ENCODE assay signal across 12 cellular contexts in genomic region chr19:35358834-35359233, GRCh38. TPM values are rescaled to one million over a fixed set of nuclear protein-coding genes. Genes with fewer than 3 reads are reported as not detected.
DNase-seq lines count a peak whose midpoint lies in the region; ATAC-seq, FAIRE-seq and TF ChIP-seq lines count a peak whose summit lies in the region.
"Not testable (repeated sequence)": the region's sequence is repeated elsewhere in the genome, so short reads cannot be mapped to it uniquely, and the experiment has no call there.
"Had no signal": no experiment of that assay in that cellular context is flagged by ENCODE, and none has a peak within 500 bp of the region (broad histone marks: within the 10 kb centered on the region; RNA-seq: fewer than 3 reads in every experiment).

No MANE protein-coding gene starts in this region.

- H3K4me1 Mint-ChIP-seq in WTC11: not testable (repeated sequence)
- H3K4me1 Mint-ChIP-seq in activated T-cell treated with anti-CD3 and anti-CD28 coated beads, Interleukin-2, amount 50 U/mL, for 72 hours (ENCODE audit: low read depth): peaks cover 20% of the 10 kb centered on the region
- H3K4me1 Mint-ChIP-seq in dendritic cell treated with granulocyte-macrophage colony-stimulating factor and Interleukin-4, amounts not matched to agents 40 ng/mL and 50 ng/mL, for 4 days (ENCODE audit: low read depth): peaks cover 28% of the 10 kb centered on the region

- H3K27me3 Mint-ChIP-seq in WTC11 (ENCODE audit: low read depth); dendritic cell treated with granulocyte-macrophage colony-stimulating factor and Interleukin-4, amounts not matched to agents 40 ng/mL and 50 ng/mL, for 4 days: not testable (repeated sequence)
- H3K27me3 Mint-ChIP-seq in activated T-cell treated with anti-CD3 and anti-CD28 coated beads, Interleukin-2, amount 50 U/mL, for 72 hours (ENCODE audit: low read depth): peaks cover 12% of the 10 kb centered on the region

- not testable (repeated sequence) for TF ChIP-seq EP300 in A549 (IDR thresholded peaks at IDR 0.05); HepG2 (IDR thresholded peaks at IDR 0.05; ENCODE audit: low read depth in 2 of 2, low read length in 2 of 2); HepG2 (CRISPR knock-in tag; IDR thresholded peaks at IDR 0.05; ENCODE audit: borderline replicate concordance)

- H3K79me2 ChIP-seq in HepG2 (ENCODE audit: insufficient read depth, low read length): not testable (repeated sequence)

- not testable (repeated sequence) for H3K4me3 Mint-ChIP-seq in WTC11
- peak overlapping the region; percentile 50 to 63 for H3K4me3 Mint-ChIP-seq in activated T-cell treated with anti-CD3 and anti-CD28 coated beads, Interleukin-2, amount 50 U/mL, for 72 hours
- peak overlapping the region; percentile 39 for H3K4me3 Mint-ChIP-seq in dendritic cell treated with granulocyte-macrophage colony-stimulating factor and Interleukin-4, amounts not matched to agents 40 ng/mL and 50 ng/mL, for 4 days

- not testable (repeated sequence) for H4K20me1 ChIP-seq in HepG2 (ENCODE audit: insufficient read depth, low read length)

- not testable (repeated sequence) for H3K9ac ChIP-seq in HepG2 (ENCODE audit: insufficient read depth, low read depth, low read length)

- CTCF ChIA-PET in A549 (lab: Yijun Ruan, JAX) (interaction anchor here (0.6 to 15.0 kb wide), 3 partner anchors 73 to 134 kb away, joined by 3 to 368 read pairs (median 256); partner anchors contain the start of gene KRTDAP), WTC11 (lab: Charles Lee) (interaction anchor here (0.8 to 1.4 kb wide), 3 partner anchors 62 to 90 kb away, joined by 3 to 5 read pairs (median 3); partner anchors contain the start of gene USF2)
- CTCF ChIA-PET in HepG2 (lab: Yijun Ruan, JAX; ENCODE audit: low intra/inter-chr PET ratio, low total read pairs): not testable (repeated sequence)

- 43% methylated on average over 13 of the region's 16 CpGs for WGBS in A549 (ENCODE audit: missing lambda C conversion rate)
- 45% methylated on average over 10 of the region's 16 CpGs for WGBS in HepG2 (ENCODE audit: low lambda C conversion rate)
- WGBS in spleen, 5 donors: 68 to 90% (median 79%) methylated on average over 8 to 11 of the region's 16 CpGs; no CpG with 5 or more reads in 1 of the 5 donors

- TF ChIP-seq CTCF in A549 (IDR thresholded peaks at IDR 0.05); WTC11 (IDR thresholded peaks at IDR 0.05); spleen (IDR thresholded peaks at IDR 0.05 in 8 of 11, conservative IDR thresholded peaks at IDR 0.05 in 3 of 11): not testable (repeated sequence)
- TF ChIP-seq CTCF in GM13977 (IDR thresholded peaks at IDR 0.05; ENCODE audit: extremely low read depth, insufficient read depth, missing control alignments) (peak; percentile 18), HepG2 (CRISPR knock-in tag; IDR thresholded peaks at IDR 0.05) (peak; percentile 39)

- H3K27ac ChIP-seq in A549; HepG2 (ENCODE audit: extremely low read length, insufficient read depth, low read length); spleen: not testable (repeated sequence)

- POLR2A ChIA-PET in A549 (lab: Yijun Ruan, JAX); WTC11 (lab: Charles Lee); HepG2 (lab: Yijun Ruan, JAX): not testable (repeated sequence)

- not testable (repeated sequence) for TF ChIP-seq RAD21 in A549 (conservative IDR thresholded peaks at IDR 0.05 in 1 of 2, IDR thresholded peaks at IDR 0.05 in 1 of 2); HepG2 (CRISPR knock-in tag; IDR thresholded peaks at IDR 0.05)

- not testable (repeated sequence) for BruUV-seq in HepG2 (replicated peaks; lab: Mats Ljungman, UMichigan)

- peaks cover 8 to 17% of the 10 kb centered on the region in 2 experiments; a peak in 4 of 5 replicates for H3K27me3 ChIP-seq in HepG2 (ENCODE audit: control insufficient read depth in 1 of 2, insufficient read depth in 2 of 2, low read length in 2 of 2)
- H3K27me3 ChIP-seq in spleen (replicated peaks in 1 of 7): not testable (repeated sequence)

- H3K36me3 Mint-ChIP-seq in WTC11; activated T-cell treated with anti-CD3 and anti-CD28 coated beads, Interleukin-2, amount 50 U/mL, for 72 hours (ENCODE audit: insufficient read depth in 2 of 2); dendritic cell treated with granulocyte-macrophage colony-stimulating factor and Interleukin-4, amounts not matched to agents 40 ng/mL and 50 ng/mL, for 4 days (ENCODE audit: low read depth): not testable (repeated sequence)

- H3K4me3 ChIP-seq in A549; HepG2 (replicated peaks in 1 of 3; ENCODE audit: insufficient read depth in 1 of 3, low read depth in 2 of 3, low read length in 3 of 3); spleen: not testable (repeated sequence)

- peak; percentile 63 for FAIRE-seq in A549 (lab: Jason Lieb, UNC)
- FAIRE-seq in HepG2 (lab: Jason Lieb, UNC): not testable (repeated sequence)
- peak; percentile 53 for FAIRE-seq in urothelium cell line (lab: Jason Lieb, UNC)

- not testable (repeated sequence) for H2AFZ ChIP-seq in HepG2 (ENCODE audit: low read length)

- in situ Hi-C loops in GM13977 (cut with MboI; ENCODE audit: low pct_unique_long_range_greater_than_20kb, low sequenced_read_pairs, unreplicated experiment); HepG2 (cut with HindIII; ENCODE audit: extremely low pct_ligation_motif_present, low pct_unique_long_range_greater_than_20kb): not testable (repeated sequence)

- intact Hi-C loops in dendritic cell treated with granulocyte-macrophage colony-stimulating factor and Interleukin-4, amounts not matched to agents 40 ng/mL and 50 ng/mL, for 4 days (cut with micrococcal nuclease): loop anchor here (10.0 kb wide), 1 partner anchor 56 kb away; no protein-coding TSS in a partner anchor
- intact Hi-C loops in HepG2 (cut with micrococcal nuclease; ENCODE audit: unreplicated experiment): not testable (repeated sequence)
- intact Hi-C loops in spleen (cut with DNase I; ENCODE audit: low total_unique reads): loop anchor here (10.0 kb wide), 1 partner anchor 136 kb away; the partner anchor contains the start of gene KRTDAP

- H3K27ac Mint-ChIP-seq in WTC11; activated T-cell treated with anti-CD3 and anti-CD28 coated beads, Interleukin-2, amount 50 U/mL, for 72 hours: not testable (repeated sequence)
- peak overlapping the region; percentile 60 for H3K27ac Mint-ChIP-seq in dendritic cell treated with granulocyte-macrophage colony-stimulating factor and Interleukin-4, amounts not matched to agents 40 ng/mL and 50 ng/mL, for 4 days

- not testable (repeated sequence) for H3K4me2 ChIP-seq in A549; HepG2 (ENCODE audit: low read depth, low read length)

- not testable (repeated sequence) for DNase-seq in A549 (ENCODE audit: low read depth in 1 of 2, low spot score in 1 of 2); GM13977 (ENCODE audit: low spot score); activated T-cell treated with anti-CD3 and anti-CD28 coated beads, Interleukin-2, amount 50 U/mL, for 72 hours; HepG2 (ENCODE audit: low spot score); urothelium cell line (ENCODE audit: low spot score)
- DNase-seq in WTC11 (ENCODE audit: low spot score) (peak; percentile 63), spleen (peak; percentile 32)

- not testable (repeated sequence) for H3K4me1 ChIP-seq in A549
- H3K4me1 ChIP-seq in HepG2 (ENCODE audit: insufficient read depth, low read length) (peaks cover 39% of the 10 kb centered on the region), spleen (peaks cover 3 to 16% (median 9%) of the 10 kb centered on the region in 6 donors)

- not testable (repeated sequence) for H3K36me3 ChIP-seq in HepG2 (replicated peaks in 1 of 2; ENCODE audit: control insufficient read depth in 1 of 2, insufficient read depth in 2 of 2, low read length in 2 of 2); spleen

- not testable (repeated sequence) for ATAC-seq in A549; activated T-cell treated with anti-CD3 and anti-CD28 coated beads, Interleukin-2, amount 50 U/mL, for 72 hours (replicated peaks in 1 of 2); HepG2
- peak; percentile 67 for ATAC-seq in WTC11

- H3K9me3 Mint-ChIP-seq in WTC11; activated T-cell treated with anti-CD3 and anti-CD28 coated beads, Interleukin-2, amount 50 U/mL, for 72 hours; dendritic cell treated with granulocyte-macrophage colony-stimulating factor and Interleukin-4, amounts not matched to agents 40 ng/mL and 50 ng/mL, for 4 days: not testable (repeated sequence)

- H3K9me3 ChIP-seq in A549; HepG2 (ENCODE audit: low read length); spleen: not testable (repeated sequence)

- not testable (repeated sequence) for TF ChIP-seq POLR2A in A549 (IDR thresholded peaks at IDR 0.05; ENCODE audit: low read length); HepG2 (IDR thresholded peaks at IDR 0.05; ENCODE audit: insufficient read depth in 1 of 2, low read depth in 2 of 2, low read length in 2 of 2); spleen (IDR thresholded peaks at IDR 0.05)

RNA-seq across cellular contexts. Expression of gene FFAR3, which starts 0.6 kb away (rescaled TPM):
- polyA plus RNA-seq in A549 (2011; rRNA removed) (not detected in 2 replicates), A549 (2017; fragmentation: RNase III; extraction: RNeasy Plus Mini Kit Qiagen cat#74134 plus additional on column Dnase treatment) (not detected in 3 replicates), HepG2 (2011; rRNA removed) (not detected in 2 replicates), spleen (under 1 TPM; 0.30 to 0.45 (median 0.33) TPM)
- polyA plus RNA-seq in A549 (2012; cell fraction: cytosol; rRNA removed): 0.03 TPM in 1 of 2 replicates, not detected in the other
- not detected in 2 replicates for polyA plus RNA-seq in A549 (2012; cell fraction: nucleus; rRNA removed)
- not detected in 2 replicates for polyA minus RNA-seq in A549 (2011; rRNA and poly(A)+ RNA removed)
- total RNA-seq in WTC11 (2021) (not detected in 3 replicates), HepG2 (2016; rRNA removed; fragmentation: Illumina TruSeq; extraction: Trizol) (not detected in 2 replicates), spleen (1 to 10 TPM in 4 of 7 donors, under 1 TPM in 2, not detected in 1; 0.55 to 3.2 (median 2.0) TPM)
- 1 to 10 TPM; 6.6 to 8.8 TPM for total RNA-seq in activated T-cell treated with anti-CD3 and anti-CD28 coated beads, Interleukin-2, amount 50 U/mL, for 72 hours
- not detected in 2 replicates for total RNA-seq in HepG2 (2016; cell fraction: cytosol; rRNA removed; fragmentation: Illumina TruSeq; extraction: Trizol; ENCODE audit: low read depth)
- not detected in 2 replicates for total RNA-seq in HepG2 (2016; cell fraction: insoluble cytoplasmic fraction; rRNA removed; fragmentation: Illumina TruSeq; extraction: Trizol)
- not detected in 2 replicates for total RNA-seq in HepG2 (2016; cell fraction: membrane; rRNA removed; fragmentation: Illumina TruSeq; extraction: Trizol)
- total RNA-seq in HepG2 (2016; cell fraction: nucleus; rRNA removed; fragmentation: Illumina TruSeq; extraction: Trizol): not detected in 2 replicates
- not detected in 2 replicates for polyA plus RNA-seq in HepG2 (2011; cell fraction: cytosol; rRNA removed)
- polyA plus RNA-seq in HepG2 (2011; cell fraction: nucleus; rRNA removed): not detected in 2 replicates
- not detected in 2 replicates for polyA plus RNA-seq in HepG2 (2012)
- not detected in 2 replicates for polyA plus RNA-seq in HepG2 (2016; cell fraction: cytosol; fragmentation: Illumina TruSeq; extraction: Trizol; ENCODE audit: low read depth)
- not detected in 2 replicates for polyA plus RNA-seq in HepG2 (2016; cell fraction: insoluble cytoplasmic fraction; fragmentation: Illumina TruSeq; extraction: Trizol; ENCODE audit: low read depth)
- not detected in 2 replicates for polyA plus RNA-seq in HepG2 (2016; cell fraction: membrane; fragmentation: Illumina TruSeq; extraction: Trizol; ENCODE audit: low read depth)
- not detected in 2 replicates for polyA plus RNA-seq in HepG2 (2016; cell fraction: nucleus; fragmentation: Illumina TruSeq; extraction: Trizol; ENCODE audit: insufficient read depth, low read depth)
- polyA minus RNA-seq in HepG2 (2011; rRNA and poly(A)+ RNA removed; ENCODE audit: low replicate concordance): not detected in 2 replicates
- polyA minus RNA-seq in HepG2 (2011; cell fraction: cytosol; rRNA and poly(A)+ RNA removed): not detected in 2 replicates
- not detected in 2 replicates for polyA minus RNA-seq in HepG2 (2011; cell fraction: nucleus; rRNA and poly(A)+ RNA removed)
- total RNA-seq: Caco-2; CD8-positive, alpha-beta memory T cell had no signal
- polyA plus RNA-seq: CD8-positive, alpha-beta memory T cell had no signal

RNA-seq across cellular contexts. Expression of gene FFAR1, which starts 11.1 kb away (rescaled TPM):
- polyA plus RNA-seq in A549 (2011; rRNA removed) (not detected in 2 replicates), A549 (2017; fragmentation: RNase III; extraction: RNeasy Plus Mini Kit Qiagen cat#74134 plus additional on column Dnase treatment) (not detected in 3 replicates), HepG2 (2011; rRNA removed) (not detected in 2 replicates), spleen (under 1 TPM; 0.18 to 0.52 (median 0.26) TPM)
- polyA plus RNA-seq in A549 (2012; cell fraction: cytosol; rRNA removed): not detected in 2 replicates
- not detected in 2 replicates for polyA plus RNA-seq in A549 (2012; cell fraction: nucleus; rRNA removed)
- polyA minus RNA-seq in A549 (2011; rRNA and poly(A)+ RNA removed): not detected in 2 replicates
- total RNA-seq in WTC11 (2021) (0.07 TPM in 1 of 3 replicates, not detected in the others), HepG2 (2016; rRNA removed; fragmentation: Illumina TruSeq; extraction: Trizol) (not detected in 2 replicates), spleen (under 1 TPM in 4 of 7 donors, not detected in 3; 0.16 to 0.32 (median 0.28) TPM)
- total RNA-seq in activated T-cell treated with anti-CD3 and anti-CD28 coated beads, Interleukin-2, amount 50 U/mL, for 72 hours: 1 to 10 TPM in 1 of 2 donors, under 1 TPM in 1; 0.67 to 1.4 TPM
- 0.09 TPM in 1 of 2 replicates, not detected in the other for total RNA-seq in HepG2 (2016; cell fraction: cytosol; rRNA removed; fragmentation: Illumina TruSeq; extraction: Trizol; ENCODE audit: low read depth)
- not detected in 2 replicates for total RNA-seq in HepG2 (2016; cell fraction: insoluble cytoplasmic fraction; rRNA removed; fragmentation: Illumina TruSeq; extraction: Trizol)
- total RNA-seq in HepG2 (2016; cell fraction: membrane; rRNA removed; fragmentation: Illumina TruSeq; extraction: Trizol): not detected in 2 replicates
- total RNA-seq in HepG2 (2016; cell fraction: nucleus; rRNA removed; fragmentation: Illumina TruSeq; extraction: Trizol): not detected in 2 replicates
- not detected in 2 replicates for polyA plus RNA-seq in HepG2 (2011; cell fraction: cytosol; rRNA removed)
- polyA plus RNA-seq in HepG2 (2011; cell fraction: nucleus; rRNA removed): not detected in 2 replicates
- not detected in 2 replicates for polyA plus RNA-seq in HepG2 (2012)
- polyA plus RNA-seq in HepG2 (2016; cell fraction: cytosol; fragmentation: Illumina TruSeq; extraction: Trizol; ENCODE audit: low read depth): not detected in 2 replicates
- polyA plus RNA-seq in HepG2 (2016; cell fraction: insoluble cytoplasmic fraction; fragmentation: Illumina TruSeq; extraction: Trizol; ENCODE audit: low read depth): not detected in 2 replicates
- polyA plus RNA-seq in HepG2 (2016; cell fraction: membrane; fragmentation: Illumina TruSeq; extraction: Trizol; ENCODE audit: low read depth): not detected in 2 replicates
- polyA plus RNA-seq in HepG2 (2016; cell fraction: nucleus; fragmentation: Illumina TruSeq; extraction: Trizol; ENCODE audit: insufficient read depth, low read depth): not detected in 2 replicates
- polyA minus RNA-seq in HepG2 (2011; rRNA and poly(A)+ RNA removed; ENCODE audit: low replicate concordance): not detected in 2 replicates
- not detected in 2 replicates for polyA minus RNA-seq in HepG2 (2011; cell fraction: cytosol; rRNA and poly(A)+ RNA removed)
- not detected in 2 replicates for polyA minus RNA-seq in HepG2 (2011; cell fraction: nucleus; rRNA and poly(A)+ RNA removed)
- total RNA-seq: Caco-2; CD8-positive, alpha-beta memory T cell; H4 had no signal
- polyA plus RNA-seq: CD8-positive, alpha-beta memory T cell had no signal

RNA-seq across cellular contexts. Expression of gene GPR42, which starts 12.0 kb away (rescaled TPM):
- polyA plus RNA-seq in A549 (2011; rRNA removed) (not detected in 2 replicates), A549 (2017; fragmentation: RNase III; extraction: RNeasy Plus Mini Kit Qiagen cat#74134 plus additional on column Dnase treatment) (not detected in 3 replicates), HepG2 (2011; rRNA removed) (not detected in 2 replicates), spleen (under 1 TPM in 1 of 3 donors, not detected in 2; 0.09 TPM)
- polyA plus RNA-seq in A549 (2012; cell fraction: cytosol; rRNA removed): not detected in 2 replicates
- not detected in 2 replicates for polyA plus RNA-seq in A549 (2012; cell fraction: nucleus; rRNA removed)
- not detected in 2 replicates for polyA minus RNA-seq in A549 (2011; rRNA and poly(A)+ RNA removed)
- total RNA-seq in WTC11 (2021) (not detected in 3 replicates), HepG2 (2016; rRNA removed; fragmentation: Illumina TruSeq; extraction: Trizol) (not detected in 2 replicates), spleen (under 1 TPM in 3 of 7 donors, not detected in 4; 0.60 to 0.67 (median 0.66) TPM)
- 1 to 10 TPM; 1.1 to 1.9 TPM for total RNA-seq in activated T-cell treated with anti-CD3 and anti-CD28 coated beads, Interleukin-2, amount 50 U/mL, for 72 hours
- not detected in 2 replicates for total RNA-seq in HepG2 (2016; cell fraction: cytosol; rRNA removed; fragmentation: Illumina TruSeq; extraction: Trizol; ENCODE audit: low read depth)
- not detected in 2 replicates for total RNA-seq in HepG2 (2016; cell fraction: insoluble cytoplasmic fraction; rRNA removed; fragmentation: Illumina TruSeq; extraction: Trizol)
- total RNA-seq in HepG2 (2016; cell fraction: membrane; rRNA removed; fragmentation: Illumina TruSeq; extraction: Trizol): not detected in 2 replicates
- total RNA-seq in HepG2 (2016; cell fraction: nucleus; rRNA removed; fragmentation: Illumina TruSeq; extraction: Trizol): not detected in 2 replicates
- not detected in 2 replicates for polyA plus RNA-seq in HepG2 (2011; cell fraction: cytosol; rRNA removed)
- polyA plus RNA-seq in HepG2 (2011; cell fraction: nucleus; rRNA removed): not detected in 2 replicates
- polyA plus RNA-seq in HepG2 (2012): not detected in 2 replicates
- polyA plus RNA-seq in HepG2 (2016; cell fraction: cytosol; fragmentation: Illumina TruSeq; extraction: Trizol; ENCODE audit: low read depth): not detected in 2 replicates
- not detected in 2 replicates for polyA plus RNA-seq in HepG2 (2016; cell fraction: insoluble cytoplasmic fraction; fragmentation: Illumina TruSeq; extraction: Trizol; ENCODE audit: low read depth)
- not detected in 2 replicates for polyA plus RNA-seq in HepG2 (2016; cell fraction: membrane; fragmentation: Illumina TruSeq; extraction: Trizol; ENCODE audit: low read depth)
- not detected in 2 replicates for polyA plus RNA-seq in HepG2 (2016; cell fraction: nucleus; fragmentation: Illumina TruSeq; extraction: Trizol; ENCODE audit: insufficient read depth, low read depth)
- not detected in 2 replicates for polyA minus RNA-seq in HepG2 (2011; rRNA and poly(A)+ RNA removed; ENCODE audit: low replicate concordance)
- polyA minus RNA-seq in HepG2 (2011; cell fraction: cytosol; rRNA and poly(A)+ RNA removed): not detected in 2 replicates
- not detected in 2 replicates for polyA minus RNA-seq in HepG2 (2011; cell fraction: nucleus; rRNA and poly(A)+ RNA removed)
- total RNA-seq: Caco-2; CD8-positive, alpha-beta memory T cell had no signal
- polyA plus RNA-seq: CD8-positive, alpha-beta memory T cell; GM12878 had no signal

RNA-seq across cellular contexts. Expression of gene CD22, which starts 29.8 kb away (rescaled TPM):
- polyA plus RNA-seq in A549 (2011; rRNA removed) (0.14 and 0.29 TPM in 2 replicates), A549 (2017; fragmentation: RNase III; extraction: RNeasy Plus Mini Kit Qiagen cat#74134 plus additional on column Dnase treatment) (0.05 TPM in 1 of 3 replicates, not detected in the others), HepG2 (2011; rRNA removed) (0.98 and 1.7 TPM in 2 replicates), spleen (100 to 1,000 TPM; 292 to 445 (median 394) TPM)
- polyA plus RNA-seq in A549 (2012; cell fraction: cytosol; rRNA removed): 0.03 and 0.20 TPM in 2 replicates
- 0.18 TPM in 1 of 2 replicates, not detected in the other for polyA plus RNA-seq in A549 (2012; cell fraction: nucleus; rRNA removed)
- polyA minus RNA-seq in A549 (2011; rRNA and poly(A)+ RNA removed): not detected in 2 replicates
- total RNA-seq in WTC11 (2021) (0.28 to 1.1 TPM (median 0.55 TPM) in 3 replicates), HepG2 (2016; rRNA removed; fragmentation: Illumina TruSeq; extraction: Trizol) (0.49 and 0.71 TPM in 2 replicates), spleen (100 to 1,000 TPM; 251 to 446 (median 339) TPM)
- 10 to 100 TPM; 39.1 to 44.5 TPM for total RNA-seq in activated T-cell treated with anti-CD3 and anti-CD28 coated beads, Interleukin-2, amount 50 U/mL, for 72 hours
- total RNA-seq in HepG2 (2016; cell fraction: cytosol; rRNA removed; fragmentation: Illumina TruSeq; extraction: Trizol; ENCODE audit: low read depth): 0.53 and 1.0 TPM in 2 replicates
- 0.40 and 0.97 TPM in 2 replicates for total RNA-seq in HepG2 (2016; cell fraction: insoluble cytoplasmic fraction; rRNA removed; fragmentation: Illumina TruSeq; extraction: Trizol)
- 0.62 and 0.93 TPM in 2 replicates for total RNA-seq in HepG2 (2016; cell fraction: membrane; rRNA removed; fragmentation: Illumina TruSeq; extraction: Trizol)
- 2.8 and 3.5 TPM in 2 replicates for total RNA-seq in HepG2 (2016; cell fraction: nucleus; rRNA removed; fragmentation: Illumina TruSeq; extraction: Trizol)
- 0.49 and 0.85 TPM in 2 replicates for polyA plus RNA-seq in HepG2 (2011; cell fraction: cytosol; rRNA removed)
- polyA plus RNA-seq in HepG2 (2011; cell fraction: nucleus; rRNA removed): 1.8 and 2.5 TPM in 2 replicates
- 0.66 and 0.72 TPM in 2 replicates for polyA plus RNA-seq in HepG2 (2012)
- polyA plus RNA-seq in HepG2 (2016; cell fraction: cytosol; fragmentation: Illumina TruSeq; extraction: Trizol; ENCODE audit: low read depth): 0.19 and 0.31 TPM in 2 replicates
- 0.82 and 1.2 TPM in 2 replicates for polyA plus RNA-seq in HepG2 (2016; cell fraction: insoluble cytoplasmic fraction; fragmentation: Illumina TruSeq; extraction: Trizol; ENCODE audit: low read depth)
- polyA plus RNA-seq in HepG2 (2016; cell fraction: membrane; fragmentation: Illumina TruSeq; extraction: Trizol; ENCODE audit: low read depth): 0.36 and 0.50 TPM in 2 replicates
- polyA plus RNA-seq in HepG2 (2016; cell fraction: nucleus; fragmentation: Illumina TruSeq; extraction: Trizol; ENCODE audit: insufficient read depth, low read depth): 3.9 and 6.0 TPM in 2 replicates
- 1.6 and 2.4 TPM in 2 replicates for polyA minus RNA-seq in HepG2 (2011; rRNA and poly(A)+ RNA removed; ENCODE audit: low replicate concordance)
- polyA minus RNA-seq in HepG2 (2011; cell fraction: cytosol; rRNA and poly(A)+ RNA removed): 1.5 TPM in 1 of 2 replicates, not detected in the other
- 0.64 and 0.99 TPM in 2 replicates for polyA minus RNA-seq in HepG2 (2011; cell fraction: nucleus; rRNA and poly(A)+ RNA removed)
- total RNA-seq: Caco-2 had no signal
- polyA plus RNA-seq: CD8-positive, alpha-beta memory T cell had no signal
